13 cellular contexts compared by ENCODE assay signal in the genomic region with DNA sequence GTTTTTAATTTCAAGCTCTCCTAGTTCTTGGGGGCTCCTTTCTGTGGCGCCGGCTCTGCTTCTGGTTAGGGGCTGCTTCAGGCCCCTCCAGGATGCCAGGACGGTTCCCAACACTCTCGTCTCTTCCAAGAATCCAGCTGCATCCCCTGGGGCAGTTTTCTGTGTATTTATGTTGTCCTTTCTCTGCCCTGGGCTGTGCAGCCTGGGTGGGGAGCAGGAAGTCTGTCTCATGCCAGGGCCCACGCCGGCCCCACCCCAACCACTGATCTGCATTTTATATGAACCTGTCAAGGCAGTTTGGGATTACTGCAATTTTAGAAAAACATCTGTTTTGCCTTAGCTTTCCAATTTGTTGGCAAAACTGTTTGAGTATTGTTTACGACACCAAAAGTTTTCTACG. TPM values are rescaled to one million over a fixed set of nuclear protein-coding genes. Genes with fewer than 3 reads are reported as not detected.
DNase-seq lines count a peak whose midpoint lies in the region; ATAC-seq and TF ChIP-seq lines count a peak whose summit lies in the region.
"Had no signal": no experiment of that assay in that cellular context is flagged by ENCODE, and none has a peak within 500 bp of the region (broad histone marks: within the 10 kb centered on the region; RNA-seq: fewer than 3 reads in every experiment).

No MANE protein-coding gene starts in this region.

- H3K27ac Mint-ChIP-seq in chondrocyte (ENCODE audit: unreplicated experiment), result peak overlapping the region; percentile 88
- H3K27ac Mint-ChIP-seq: activated T-helper 1 cell treated with anti-CD3 and anti-CD28 coated beads, Interleukin-12 subunit alpha, Interleukin-12 subunit beta, Interleukin-2, Interleukin-4 antibody, amounts not matched to agents 30 ng/mL and 10 ng/mL and 1 ng/mL, durations not matched to agents 14 hours and 24 hours and 36 hours had no signal

- intact Hi-C loops in left ventricle myocardium superior (cut with micrococcal nuclease), result no loop called here
- intact Hi-C loops in psoas muscle (cut with DNase I), result no loop called here

- peaks cover 18% of the 10 kb centered on the region for H3K4me1 ChIP-seq in psoas muscle

- H3K4me3 Mint-ChIP-seq in chondrocyte (ENCODE audit: unreplicated experiment), result no peak overlapping the region
- H3K4me3 Mint-ChIP-seq: activated T-helper 1 cell treated with anti-CD3 and anti-CD28 coated beads, Interleukin-12 subunit alpha, Interleukin-12 subunit beta, Interleukin-2, Interleukin-4 antibody, amounts not matched to agents 30 ng/mL and 10 ng/mL and 1 ng/mL, durations not matched to agents 14 hours and 24 hours and 36 hours had no signal

- H3K36me3 Mint-ChIP-seq in chondrocyte (ENCODE audit: low read depth), result peaks cover 22% of the 10 kb centered on the region

- no peaks in the 10 kb centered on the region for H3K9me3 ChIP-seq in psoas muscle
- H3K9me3 ChIP-seq: suprapubic skin had no signal

- H3K27me3 ChIP-seq in psoas muscle (ENCODE audit: insufficient read depth in 3 of 3, low read length in 2 of 3), result no peaks in the 10 kb centered on the region
- H3K27me3 ChIP-seq: suprapubic skin had no signal

- ATAC-seq in left ventricle myocardium superior (peak; percentile 30), psoas muscle (no peak)
- ATAC-seq: activated CD4-positive, CD25-positive, alpha-beta regulatory T cell treated with anti-CD3 and anti-CD28 coated beads, Interleukin-2, amount 50 U/mL, for 24 hours had no signal

- H3K36me3 ChIP-seq in psoas muscle (ENCODE audit: insufficient read depth in 1 of 2, low read depth in 1 of 2), result peaks cover 0 to 65% of the 10 kb centered on the region in 2 donors

- WGBS in psoas muscle, 3 donors, result 58 to 71% (median 65%) methylated on average over 8 of the region's 8 CpGs

- H3K27me3 Mint-ChIP-seq in chondrocyte (ENCODE audit: low read depth), result no peaks in the 10 kb centered on the region

- H3K4me1 Mint-ChIP-seq in chondrocyte (ENCODE audit: low read depth), result peaks cover 30% of the 10 kb centered on the region

- TF ChIP-seq CTCF in chondrocyte (IDR thresholded peaks at IDR 0.05) (no peak), psoas muscle (IDR thresholded peaks at IDR 0.05) (no peak)

- peak; percentile 32 for DNase-seq in GM04504 (ENCODE audit: low read depth)
- DNase-seq in chondrocyte (ENCODE audit: low spot score), result no peak
- peak; percentile 51 for DNase-seq in left ventricle myocardium superior
- peak; percentile 20 to 58 for DNase-seq in psoas muscle
- DNase-seq in SK-N-DZ (ENCODE audit: low spot score), result no peak
- no peak for DNase-seq in RKO (ENCODE audit: low spot score)
- DNase-seq in GDM1 (lab: John Stamatoyannopoulos, UW), result no peak
- DNase-seq in cerebellar nuclear complex (lab: John Stamatoyannopoulos, UW), result no peak
- DNase-seq: erythroblast, NCI-H2029 had no signal

- no peak overlapping the region for H3K27ac ChIP-seq in psoas muscle
- H3K27ac ChIP-seq: suprapubic skin had no signal

- H3K4me3 ChIP-seq in psoas muscle, result no peak overlapping the region
- H3K4me3 ChIP-seq: suprapubic skin had no signal

- no peaks in the 10 kb centered on the region for H3K9me3 Mint-ChIP-seq in chondrocyte (ENCODE audit: low read depth)
- H3K9me3 Mint-ChIP-seq: activated T-helper 1 cell treated with anti-CD3 and anti-CD28 coated beads, Interleukin-12 subunit alpha, Interleukin-12 subunit beta, Interleukin-2, Interleukin-4 antibody, amounts not matched to agents 30 ng/mL and 10 ng/mL and 1 ng/mL, durations not matched to agents 14 hours and 24 hours and 36 hours had no signal

RNA-seq across cellular contexts. Expression of a gene that starts 14.6 kb away (rescaled TPM):
- total RNA-seq in chondrocyte, result 147 to 175 TPM (median 151 TPM) in 3 replicates
- total RNA-seq in left ventricle myocardium superior, result 133 TPM
- total RNA-seq in psoas muscle, result 100 to 1,000 TPM; 122 to 165 (median 142) TPM
- polyA plus RNA-seq in psoas muscle, result 100 to 1,000 TPM; 109 to 156 (median 116) TPM
- 176 and 237 TPM in 2 replicates for polyA plus RNA-seq in SK-N-DZ (2014; cell fraction: cytosol; rRNA removed)
- polyA plus RNA-seq in SK-N-DZ (2014; cell fraction: nucleus; rRNA removed), result 231 and 361 TPM in 2 replicates

RNA-seq across cellular contexts. Expression of a gene that starts 55.4 kb away (rescaled TPM):
- total RNA-seq in chondrocyte, result 54.4 to 62.6 TPM (median 56.3 TPM) in 3 replicates
- total RNA-seq in left ventricle myocardium superior, result 49.6 TPM
- total RNA-seq in psoas muscle, result 10 to 100 TPM; 26.7 to 39.6 (median 33.2) TPM
- polyA plus RNA-seq in psoas muscle, result 10 to 100 TPM; 30.3 to 41.6 (median 38.9) TPM
- polyA plus RNA-seq in SK-N-DZ (2014; cell fraction: cytosol; rRNA removed), result 91.7 and 92.2 TPM in 2 replicates
- polyA plus RNA-seq in SK-N-DZ (2014; cell fraction: nucleus; rRNA removed), result 101 and 110 TPM in 2 replicates

Comparison
In these comparisons a context has a peak if more than half of its experiments do, and no peak if none do; other contexts are left out.
1. DNase-seq: peak in GM04504 (single experiment), left ventricle myocardium superior (single experiment) and psoas muscle (2 of 2); none in chondrocyte (single experiment), SK-N-DZ (single experiment), RKO (single experiment), GDM1 (single experiment) and cerebellar nuclear complex (0 of 2).